ENCODE assay signal across 1 cellular context in the genomic region with DNA sequence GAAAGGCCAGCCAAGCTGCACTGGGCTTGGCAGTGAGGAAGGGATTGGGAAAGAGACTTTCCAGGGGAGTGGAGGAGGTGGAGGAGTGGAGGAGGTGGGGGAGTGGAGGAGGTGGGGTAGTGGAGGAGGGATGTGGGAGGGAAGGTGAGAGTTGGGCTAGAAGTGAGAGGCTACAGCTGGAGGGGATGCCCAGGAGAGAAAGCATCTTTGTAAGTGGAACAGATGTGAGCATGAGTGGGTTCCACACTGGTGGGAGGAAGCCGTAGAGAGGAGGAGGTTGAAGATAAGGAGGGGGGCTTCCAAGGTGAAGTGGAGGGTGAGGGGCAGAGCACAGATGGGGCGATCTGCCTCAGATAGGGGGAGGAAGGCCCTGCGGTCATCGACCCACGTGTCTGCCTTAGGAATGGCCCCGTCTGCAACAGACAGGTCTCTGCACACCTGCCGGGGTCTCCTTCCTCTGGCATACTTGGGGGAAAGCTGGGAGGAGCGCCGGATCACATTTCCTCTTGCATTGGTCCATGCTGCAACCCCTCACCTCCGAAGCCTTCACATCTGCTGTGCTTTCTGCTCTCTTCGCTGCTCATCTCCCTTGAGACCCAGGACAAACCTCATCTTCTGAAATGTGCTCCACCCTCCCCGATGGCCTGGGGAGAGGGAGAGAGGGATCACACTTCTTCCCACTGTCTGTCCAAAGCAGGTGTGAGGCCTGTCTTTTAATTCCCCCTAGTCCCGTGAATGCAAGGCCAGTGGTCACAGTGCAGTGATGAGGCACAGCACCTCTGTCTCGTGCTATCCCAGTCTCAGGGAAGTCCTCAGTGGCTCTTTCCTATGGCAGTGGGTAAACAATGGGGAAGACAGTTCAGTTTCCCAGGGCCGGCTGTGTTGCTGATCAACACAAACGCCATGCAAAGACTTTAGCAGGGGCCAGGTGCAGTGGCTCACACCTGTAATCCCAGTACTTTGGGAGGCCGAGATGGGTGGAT.
TF ChIP-seq lines count a peak whose summit lies in the region.

No MANE protein-coding gene starts in this region.

TF ChIP-seq in GM12878, 131 proteins besides CTCF, POLR2A, EP300 and RAD21:
- TF ChIP-seq BACH1 (IDR thresholded peaks at IDR 0.05; ENCODE audit: borderline replicate concordance) = no peak
- no peak for TF ChIP-seq JUNB (IDR thresholded peaks at IDR 0.05)
- TF ChIP-seq SKIL (IDR thresholded peaks at IDR 0.05; ENCODE audit: low read depth, poor library complexity, severe bottlenecking) = no peak
- no peak for TF ChIP-seq MEF2B (IDR thresholded peaks at IDR 0.05; ENCODE audit: partially characterized antibody, poor library complexity, severe bottlenecking)
- TF ChIP-seq, protein P1, sequence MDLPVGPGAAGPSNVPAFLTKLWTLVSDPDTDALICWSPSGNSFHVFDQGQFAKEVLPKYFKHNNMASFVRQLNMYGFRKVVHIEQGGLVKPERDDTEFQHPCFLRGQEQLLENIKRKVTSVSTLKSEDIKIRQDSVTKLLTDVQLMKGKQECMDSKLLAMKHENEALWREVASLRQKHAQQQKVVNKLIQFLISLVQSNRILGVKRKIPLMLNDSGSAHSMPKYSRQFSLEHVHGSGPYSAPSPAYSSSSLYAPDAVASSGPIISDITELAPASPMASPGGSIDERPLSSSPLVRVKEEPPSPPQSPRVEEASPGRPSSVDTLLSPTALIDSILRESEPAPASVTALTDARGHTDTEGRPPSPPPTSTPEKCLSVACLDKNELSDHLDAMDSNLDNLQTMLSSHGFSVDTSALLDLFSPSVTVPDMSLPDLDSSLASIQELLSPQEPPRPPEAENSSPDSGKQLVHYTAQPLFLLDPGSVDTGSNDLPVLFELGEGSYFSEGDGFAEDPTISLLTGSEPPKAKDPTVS (IDR thresholded peaks at IDR 0.05; ENCODE audit: low read depth, low read length) = no peak
- TF ChIP-seq, protein P2, sequence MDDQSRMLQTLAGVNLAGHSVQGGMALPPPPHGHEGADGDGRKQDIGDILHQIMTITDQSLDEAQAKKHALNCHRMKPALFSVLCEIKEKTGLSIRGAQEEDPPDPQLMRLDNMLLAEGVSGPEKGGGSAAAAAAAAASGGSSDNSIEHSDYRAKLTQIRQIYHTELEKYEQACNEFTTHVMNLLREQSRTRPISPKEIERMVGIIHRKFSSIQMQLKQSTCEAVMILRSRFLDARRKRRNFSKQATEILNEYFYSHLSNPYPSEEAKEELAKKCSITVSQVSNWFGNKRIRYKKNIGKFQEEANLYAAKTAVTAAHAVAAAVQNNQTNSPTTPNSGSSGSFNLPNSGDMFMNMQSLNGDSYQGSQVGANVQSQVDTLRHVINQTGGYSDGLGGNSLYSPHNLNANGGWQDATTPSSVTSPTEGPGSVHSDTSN (IDR thresholded peaks at IDR 0.05; ENCODE audit: insufficient replicate concordance, low read depth, low read length) = no peak
- no peak for TF ChIP-seq RAD51 (IDR thresholded peaks at IDR 0.05)
